In genomic region chr6:11012295-11012754, GRCh38 we compare ENCODE assay signal across 1 cellular context.
TF ChIP-seq lines count a peak whose summit lies in the region.

No MANE protein-coding gene starts in this region.

TF ChIP-seq in HepG2, 621 proteins besides CTCF, POLR2A, EP300 and RAD21 (continues in another document):
- TF ChIP-seq GATAD2A (CRISPR knock-in tag; IDR thresholded peaks at IDR 0.05) (peak; percentile 97), ZNF646 (CRISPR knock-in tag; IDR thresholded peaks at IDR 0.05) (no peak), TARDBP (CRISPR knock-in tag; IDR thresholded peaks at IDR 0.05) (peak; percentile 94), FOXK1 (CRISPR knock-in tag; IDR thresholded peaks at IDR 0.05; ENCODE audit: borderline replicate concordance, low read depth) (peak; percentile 49; the same call in 1 of the 2 replicates), DRAP1 (CRISPR knock-in tag; IDR thresholded peaks at IDR 0.05) (peak; percentile 55; the same call in 1 of the 2 replicates), HBP1 (CRISPR knock-in tag; IDR thresholded peaks at IDR 0.05; ENCODE audit: low read depth) (peak; percentile 65; the same call in 1 of the 2 replicates), SIN3A (IDR thresholded peaks at IDR 0.05; ENCODE audit: borderline replicate concordance, low read depth, low read length) (0 out of 2 replicates have a peak, but pooled peaks have one; percentile 33), TBX3 (IDR thresholded peaks at IDR 0.05; ENCODE audit: borderline replicate concordance) (peak; percentile 54; the same call in 1 of the 2 replicates), ZGPAT (CRISPR knock-in tag; IDR thresholded peaks at IDR 0.05) (peak; percentile 90), ZNF530 (CRISPR knock-in tag; IDR thresholded peaks at IDR 0.05; ENCODE audit: low read depth) (no peak), TEAD2 (CRISPR knock-in tag; IDR thresholded peaks at IDR 0.05) (no peak), PAWR (CRISPR knock-in tag; IDR thresholded peaks at IDR 0.05; ENCODE audit: borderline replicate concordance) (no peak), LBX2 (CRISPR knock-in tag; IDR thresholded peaks at IDR 0.05; ENCODE audit: borderline replicate concordance) (no peak), TCF7L2 (IDR thresholded peaks at IDR 0.05; ENCODE audit: low read depth, low read length) (peak; percentile 67), U2AF2 (IDR thresholded peaks at IDR 0.05; ENCODE audit: low read depth, low read length) (no peak), SMC3 (IDR thresholded peaks at IDR 0.05; ENCODE audit: low read length) (peak; percentile 34; the same call in 1 of the 2 replicates), GMEB1 (CRISPR knock-in tag; IDR thresholded peaks at IDR 0.05; ENCODE audit: borderline replicate concordance) (no peak; the same call in 1 of the 2 replicates), RORA (CRISPR knock-in tag; IDR thresholded peaks at IDR 0.05) (0 out of 2 replicates have a peak, but pooled peaks have one; percentile 3), ZFP1 (CRISPR knock-in tag; IDR thresholded peaks at IDR 0.05) (peak; percentile 79), PITX1 (CRISPR knock-in tag; IDR thresholded peaks at IDR 0.05) (peak; percentile 98), KAT2B (IDR thresholded peaks at IDR 0.05; ENCODE audit: borderline replicate concordance, low read depth, low read length) (no peak), SIX1 (CRISPR knock-in tag; IDR thresholded peaks at IDR 0.05; ENCODE audit: borderline replicate concordance) (peak; percentile 88), CBFB (CRISPR knock-in tag; IDR thresholded peaks at IDR 0.05) (peak; percentile 52; the same call in 1 of the 2 replicates), NCOR1 (IDR thresholded peaks at IDR 0.05; ENCODE audit: borderline replicate concordance, low read length) (peak; percentile 96), ZNF574 (CRISPR knock-in tag; IDR thresholded peaks at IDR 0.05) (peak; percentile 64), ZNF263 (CRISPR knock-in tag; IDR thresholded peaks at IDR 0.05) (no peak), KMT2A (CRISPR knock-in tag; IDR thresholded peaks at IDR 0.05) (no peak), KMT2B (CRISPR knock-in tag; IDR thresholded peaks at IDR 0.05) (no peak), IRF2 (CRISPR knock-in tag; IDR thresholded peaks at IDR 0.05) (peak; percentile 77; the same call in 1 of the 2 replicates), IRF9 (CRISPR knock-in tag; IDR thresholded peaks at IDR 0.05; ENCODE audit: borderline replicate concordance) (no peak), SOX5 (CRISPR knock-in tag; IDR thresholded peaks at IDR 0.05; ENCODE audit: borderline replicate concordance) (peak; percentile 93), KLF16 (CRISPR knock-in tag; IDR thresholded peaks at IDR 0.05) (peak in 1 of 2 experiments; percentile 83; a peak in 1 of 4 replicates), ZNF776 (CRISPR knock-in tag; IDR thresholded peaks at IDR 0.05) (no peak), SNAPC2 (CRISPR knock-in tag; IDR thresholded peaks at IDR 0.05) (peak; percentile 90; the same call in 1 of the 2 replicates), WIZ (CRISPR knock-in tag; IDR thresholded peaks at IDR 0.05) (no peak), ZNF296 (CRISPR knock-in tag; conservative IDR thresholded peaks at IDR 0.05) (no peak), YEATS4 (CRISPR knock-in tag; IDR thresholded peaks at IDR 0.05; ENCODE audit: borderline replicate concordance) (peak; percentile 51; the same call in 1 of the 2 replicates), NCOA1 (CRISPR knock-in tag; IDR thresholded peaks at IDR 0.05) (peak; percentile 52; the same call in 1 of the 2 replicates), ZNF768 (CRISPR knock-in tag; IDR thresholded peaks at IDR 0.05) (no peak), SUZ12 (IDR thresholded peaks at IDR 0.05; ENCODE audit: low read depth, low read length) (no peak), SOX6 (IDR thresholded peaks at IDR 0.05) (no peak), SOX6 (CRISPR knock-in tag; IDR thresholded peaks at IDR 0.05) (peak; percentile 97), PCBP1 (IDR thresholded peaks at IDR 0.05; ENCODE audit: borderline replicate concordance, low read depth, low read length) (no peak), AKAP8 (CRISPR knock-in tag; IDR thresholded peaks at IDR 0.05) (no peak), ZBTB10 (CRISPR knock-in tag; IDR thresholded peaks at IDR 0.05; ENCODE audit: borderline replicate concordance) (peak; percentile 86; the same call in 1 of the 2 replicates), ERF (CRISPR knock-in tag; IDR thresholded peaks at IDR 0.05) (0 out of 2 replicates have a peak, but pooled peaks have one; percentile 47), ATF7-NPFF (CRISPR knock-in tag; IDR thresholded peaks at IDR 0.05; ENCODE audit: low read depth) (peak; percentile 62; the same call in 1 of the 2 replicates)
